In the genomic region with DNA sequence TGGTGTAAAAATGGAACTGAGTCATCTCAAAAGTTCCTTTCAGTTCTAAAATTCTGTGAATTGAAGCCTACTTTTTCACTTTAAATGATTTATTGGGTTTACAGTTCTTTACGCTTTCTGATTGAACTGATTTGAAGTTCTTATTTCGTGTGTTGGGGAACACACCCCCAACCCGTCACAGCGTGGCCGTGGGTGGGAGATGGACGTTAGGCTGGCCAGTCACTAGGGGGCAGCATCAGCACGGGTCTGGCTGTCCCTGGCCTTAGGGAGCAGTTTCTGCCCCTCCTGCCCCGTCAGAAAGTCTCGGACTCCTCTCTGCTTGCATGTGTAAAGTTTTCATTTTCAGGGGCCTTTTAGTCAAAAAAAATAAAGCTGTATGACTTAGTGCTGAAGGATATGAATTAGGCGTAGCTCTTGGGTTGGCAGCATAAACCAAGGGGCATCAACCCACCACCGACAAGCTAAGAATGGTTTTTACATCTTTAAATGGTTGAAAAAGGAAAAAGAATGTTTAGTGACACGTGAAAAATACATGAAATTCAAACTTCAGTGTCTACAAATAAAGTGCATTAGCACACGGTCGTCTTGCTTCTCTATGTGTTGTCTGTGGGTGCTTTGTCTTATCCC, we compare ENCODE assay signal across 8 cellular contexts.
DNase-seq lines count a peak whose midpoint lies in the region; ATAC-seq and TF ChIP-seq lines count a peak whose summit lies in the region.

No MANE protein-coding gene starts in this region.

- TF ChIP-seq CTCF in GM06990 (IDR thresholded peaks at IDR 0.05; ENCODE audit: insufficient read depth, low read length, poor library complexity, severe bottlenecking) = peak; percentile 95
- TF ChIP-seq CTCF in astrocyte of the cerebellum (IDR thresholded peaks at IDR 0.05; ENCODE audit: low read depth, low read length, missing control alignments) = peak; percentile 93

- H3K9me3 ChIP-seq in skeletal muscle satellite cell (replicated peaks; ENCODE audit: low read length) = no peaks in the 10 kb centered on the region

- H3K9ac ChIP-seq in skeletal muscle satellite cell (ENCODE audit: low read depth, low read length) = no peak overlapping the region

- DNase-seq in GM06990 (ENCODE audit: extremely low read depth, insufficient read length) (peak; percentile 51), HCEC 1CT (peak; percentile 55), NCI-H1105 (lab: John Stamatoyannopoulos, UW) (peak; percentile 63), T-helper 2 cell (peak in 4 of 5 experiments; percentile 13 to 72 (median 48)), astrocyte of the cerebellum (ENCODE audit: low read depth) (peak; percentile 34), hippocampal formation (lab: John Stamatoyannopoulos, UW) (peak; percentile 77 to 80)

- H3K4me2 ChIP-seq in skeletal muscle satellite cell (ENCODE audit: low read length) = peak overlapping the region; percentile 71

- ATAC-seq in GM19328 (IDR thresholded peaks at IDR 0.05; ENCODE audit: unreplicated experiment) = no peak

- no peaks in the 10 kb centered on the region for H3K27me3 ChIP-seq in GM06990 (replicated peaks; ENCODE audit: control insufficient read depth, insufficient read depth, low read length)
- peaks cover 16% of the 10 kb centered on the region for H3K27me3 ChIP-seq in skeletal muscle satellite cell (ENCODE audit: control insufficient read depth, insufficient read depth, low read length)

- peaks cover 4% of the 10 kb centered on the region for H3K4me1 ChIP-seq in skeletal muscle satellite cell (ENCODE audit: control insufficient read depth, insufficient read depth, low read length)

- in situ Hi-C loops in astrocyte of the cerebellum (cut with HindIII; ENCODE audit: low sequenced_read_pairs) = loop anchor here (25.0 kb wide), 2 partner anchors 399 to 401 kb away; partner anchors contain the start of genes PIGN and RELCH

- H3K4me3 ChIP-seq in GM06990 (replicated peaks; ENCODE audit: low read depth, low read length) (no peak overlapping the region), astrocyte of the cerebellum (ENCODE audit: low read depth, low read length) (no peak overlapping the region), skeletal muscle satellite cell (ENCODE audit: low read length) (peak overlapping the region; percentile 42)

- H3K36me3 ChIP-seq in GM06990 (ENCODE audit: control insufficient read depth, insufficient read depth, low read length) (no peaks in the 10 kb centered on the region), skeletal muscle satellite cell (ENCODE audit: insufficient read depth, low read length) (no peaks in the 10 kb centered on the region)
